13 cellular contexts compared by ENCODE assay signal in genomic region chr15:80982205-80982604, GRCh38. TPM values are rescaled to one million over a fixed set of nuclear protein-coding genes. Genes with fewer than 3 reads are reported as not detected.
DNase-seq lines count a peak whose midpoint lies in the region; ATAC-seq and TF ChIP-seq lines count a peak whose summit lies in the region.
"Had no signal": no experiment of that assay in that cellular context is flagged by ENCODE, and none has a peak within 500 bp of the region (broad histone marks: within the 10 kb centered on the region; RNA-seq: fewer than 3 reads in every experiment).

No MANE protein-coding gene starts in this region.

- H3K4me3 ChIP-seq in GM12864 (ENCODE audit: low read depth, low read length) (no peak overlapping the region), Loucy (ENCODE audit: low read length, poor library complexity, severe bottlenecking) (no peak overlapping the region)
- H3K4me3 ChIP-seq: MG63 had no signal

- H3K9me2 ChIP-seq in Loucy (replicated peaks; ENCODE audit: low read depth, low read length): no peaks in the 10 kb centered on the region

- H3K36me3 Mint-ChIP-seq in activated naive CD8-positive, alpha-beta T cell treated with anti-CD3 and anti-CD28 coated beads, Interleukin-2, amount 10 ng/mL, durations not matched to agents 7 days and 5 days: peaks cover 22% of the 10 kb centered on the region

- H3K4me3 Mint-ChIP-seq in activated naive CD8-positive, alpha-beta T cell treated with anti-CD3 and anti-CD28 coated beads, Interleukin-2, amount 10 ng/mL, durations not matched to agents 7 days and 5 days: no peak overlapping the region
- H3K4me3 Mint-ChIP-seq in stimulated activated naive CD8-positive, alpha-beta T cell treated with anti-CD3 and anti-CD28 coated beads, Interleukin-15, amount 100 ng/mL, for 72 hours: no peak overlapping the region
- H3K4me3 Mint-ChIP-seq: central memory CD8-positive, alpha-beta T cell had no signal

- no peaks in the 10 kb centered on the region for H3K27me3 Mint-ChIP-seq in activated naive CD8-positive, alpha-beta T cell treated with anti-CD3 and anti-CD28 coated beads, Interleukin-2, amount 10 ng/mL, durations not matched to agents 7 days and 5 days
- no peaks in the 10 kb centered on the region for H3K27me3 Mint-ChIP-seq in stimulated activated naive CD8-positive, alpha-beta T cell treated with anti-CD3 and anti-CD28 coated beads, Interleukin-15, amount 100 ng/mL, for 72 hours
- H3K27me3 Mint-ChIP-seq: central memory CD8-positive, alpha-beta T cell had no signal

- H3K4me1 Mint-ChIP-seq in activated naive CD8-positive, alpha-beta T cell treated with anti-CD3 and anti-CD28 coated beads, Interleukin-2, amount 10 ng/mL, durations not matched to agents 7 days and 5 days: peaks cover 43% of the 10 kb centered on the region
- H3K4me1 Mint-ChIP-seq in stimulated activated naive CD8-positive, alpha-beta T cell treated with anti-CD3 and anti-CD28 coated beads, Interleukin-15, amount 100 ng/mL, for 72 hours: peaks cover 70% of the 10 kb centered on the region

- H3K27ac Mint-ChIP-seq in activated naive CD8-positive, alpha-beta T cell treated with anti-CD3 and anti-CD28 coated beads, Interleukin-2, amount 10 ng/mL, durations not matched to agents 7 days and 5 days: peak overlapping the region; percentile 28
- H3K27ac Mint-ChIP-seq in stimulated activated naive CD8-positive, alpha-beta T cell treated with anti-CD3 and anti-CD28 coated beads, Interleukin-15, amount 100 ng/mL, for 72 hours: no peak overlapping the region

- H3K27me3 ChIP-seq in Loucy (ENCODE audit: insufficient read depth, low read length, poor library complexity, severe bottlenecking): no peaks in the 10 kb centered on the region
- H3K27me3 ChIP-seq: MG63 had no signal

- POLR2A ChIA-PET in activated naive CD8-positive, alpha-beta T cell treated with anti-CD3 and anti-CD28 coated beads, Interleukin-2, amount 10 ng/mL, durations not matched to agents 7 days and 5 days (lab: Charles Lee): interaction anchor here (1.2 kb wide), 1 partner anchor 52 kb away, joined by 3 read pairs; no protein-coding TSS in a partner anchor

- H3F3A ChIP-seq in Loucy (ENCODE audit: low read depth): no peaks in the 10 kb centered on the region

- peaks cover 38% of the 10 kb centered on the region for H4K20me1 ChIP-seq in Loucy (ENCODE audit: insufficient read depth, low read length, poor library complexity, severe bottlenecking)

- peak; percentile 31 for DNase-seq in CD1c-positive myeloid dendritic cell (ENCODE audit: extremely low spot score)
- DNase-seq in GM12864 (ENCODE audit: low read depth): no peak
- no peak for DNase-seq in activated naive CD8-positive, alpha-beta T cell treated with anti-CD3 and anti-CD28 coated beads, Interleukin-2, amount 10 ng/mL, durations not matched to agents 7 days and 5 days
- DNase-seq in NCI-H2227 treated with DMSO at 0.1 percent for 48 hours (lab: John Stamatoyannopoulos, UW): no peak
- DNase-seq in KG1 (lab: John Stamatoyannopoulos, UW): no peak
- DNase-seq in stimulated activated naive CD8-positive, alpha-beta T cell treated with anti-CD3 and anti-CD28 coated beads, Interleukin-15, amount 100 ng/mL, for 72 hours: no peak
- no peak for DNase-seq in mucosa of gallbladder (ENCODE audit: low spot score)
- DNase-seq: activated effector memory CD4-positive, alpha-beta T cell treated with anti-CD3 and anti-CD28 coated beads, Interleukin-2, amount 50 U/mL, for 16 hours; Caco-2; MG63; NCI-H226 had no signal

- peaks cover 27% of the 10 kb centered on the region; the same call in 1 of the 2 replicates for H3K36me3 ChIP-seq in Loucy (ENCODE audit: insufficient read depth, low read length)

- H3K4me2 ChIP-seq in Loucy (ENCODE audit: low read depth, low read length, poor library complexity, severe bottlenecking): no peak overlapping the region

- no peak for ATAC-seq in activated naive CD8-positive, alpha-beta T cell treated with anti-CD3 and anti-CD28 coated beads, Interleukin-2, amount 10 ng/mL, durations not matched to agents 7 days and 5 days (ENCODE audit: low read depth)
- no peak for ATAC-seq in stimulated activated naive CD8-positive, alpha-beta T cell treated with anti-CD3 and anti-CD28 coated beads, Interleukin-15, amount 100 ng/mL, for 72 hours

- no peaks in the 10 kb centered on the region for H3K9me3 ChIP-seq in Loucy (ENCODE audit: insufficient read depth, low read depth, low read length)
- H3K9me3 ChIP-seq: Caco-2, MG63 had no signal

- no peak overlapping the region for H2AFZ ChIP-seq in Loucy (ENCODE audit: low read length)

- H3K79me2 ChIP-seq in Loucy (ENCODE audit: insufficient read depth, low read length): peaks cover 48% of the 10 kb centered on the region

- H3K9ac ChIP-seq in Loucy (ENCODE audit: low read depth, low read length, poor library complexity, severe bottlenecking): no peak overlapping the region

- TF ChIP-seq CTCF in GM12864 (IDR thresholded peaks at IDR 0.05; ENCODE audit: low read depth, low read length, missing control alignments) (peak; percentile 41), Loucy (conservative IDR thresholded peaks at IDR 0.05; ENCODE audit: low read length) (peak; percentile 53)

- H3K9me3 Mint-ChIP-seq in activated naive CD8-positive, alpha-beta T cell treated with anti-CD3 and anti-CD28 coated beads, Interleukin-2, amount 10 ng/mL, durations not matched to agents 7 days and 5 days: no peaks in the 10 kb centered on the region
- no peaks in the 10 kb centered on the region for H3K9me3 Mint-ChIP-seq in stimulated activated naive CD8-positive, alpha-beta T cell treated with anti-CD3 and anti-CD28 coated beads, Interleukin-15, amount 100 ng/mL, for 72 hours
- H3K9me3 Mint-ChIP-seq: central memory CD8-positive, alpha-beta T cell had no signal

- H3K4me1 ChIP-seq in Loucy (ENCODE audit: insufficient read depth, low read length, poor library complexity, severe bottlenecking): peaks cover 27% of the 10 kb centered on the region
- H3K4me1 ChIP-seq: Caco-2 had no signal

RNA-seq across cellular contexts. Expression of gene MESD, which starts 7.4 kb away (rescaled TPM):
- 10 to 100 TPM; 28.0 to 28.4 TPM for total RNA-seq in activated naive CD8-positive, alpha-beta T cell treated with anti-CD3 and anti-CD28 coated beads, Interleukin-2, amount 10 ng/mL, durations not matched to agents 7 days and 5 days
- 30.7 TPM for total RNA-seq in mucosa of gallbladder

RNA-seq across cellular contexts. Expression of gene TLNRD1, which starts 18.5 kb away (rescaled TPM):
- 10 to 100 TPM; 24.0 to 24.5 TPM for total RNA-seq in activated naive CD8-positive, alpha-beta T cell treated with anti-CD3 and anti-CD28 coated beads, Interleukin-2, amount 10 ng/mL, durations not matched to agents 7 days and 5 days
- total RNA-seq in mucosa of gallbladder: 26.0 TPM
